11 cellular contexts compared by ENCODE assay signal in genomic region chr10:29926649-29927048, GRCh38.
A peak's percentile ranks its signal among the peaks of the same experiment; 100 is the strongest.
DNase-seq lines count a peak whose midpoint lies in the region; ATAC-seq and TF ChIP-seq lines count a peak whose summit lies in the region.
"Had no signal": no experiment of that assay in that cellular context is flagged by ENCODE, and none has a peak within 500 bp of the region (broad histone marks: within the 10 kb centered on the region; RNA-seq: fewer than 3 reads in every experiment).

No MANE protein-coding gene starts in this region.

- peak; percentile 21 for DNase-seq in AG09309 (ENCODE audit: low read depth)
- DNase-seq in HT1080 (ENCODE audit: low read depth): peak; percentile 13
- DNase-seq in cardiac fibroblast (ENCODE audit: low read depth in 2 of 2): peak; percentile 73 to 75
- no peak for DNase-seq in lower lobe of right lung
- DNase-seq in OCI-M1 (lab: John Stamatoyannopoulos, UW): no peak
- DNase-seq in effector CD4-positive, alpha-beta T cell: no peak
- DNase-seq: activated CD8-positive, alpha-beta memory T cell treated with anti-CD3 and anti-CD28 coated beads, Interleukin-2, amount 50 U/mL, for 48 hours; stimulated activated naive CD8-positive, alpha-beta T cell treated with anti-CD3 and anti-CD28 coated beads, Interleukin-15, Interleukin-2, amounts not matched to agents 100 U/mL and 50 U/mL, for 24 hours had no signal

- H3K4me1 ChIP-seq in lower lobe of right lung: no peaks in the 10 kb centered on the region

- H3K27me3 Mint-ChIP-seq in stimulated activated memory B cell treated with anti-CD40 and anti-IgM and Interleukin-4, amounts not matched to agents 10 μg/mL and 1 μg/mL and 100 μg/mL, for 72 hours: no peaks in the 10 kb centered on the region

- peaks cover 21% of the 10 kb centered on the region for H3K9me3 Mint-ChIP-seq in stimulated activated memory B cell treated with anti-CD40 and anti-IgM and Interleukin-4, amounts not matched to agents 10 μg/mL and 1 μg/mL and 100 μg/mL, for 72 hours

- no peaks in the 10 kb centered on the region for H3K36me3 ChIP-seq in lower lobe of right lung
- H3K36me3 ChIP-seq: ovary had no signal

- TF ChIP-seq CTCF in AG09309 (IDR thresholded peaks at IDR 0.05; ENCODE audit: control insufficient read depth, insufficient read depth, low read depth, low read length, missing control alignments) (peak; percentile 83), cardiac fibroblast (IDR thresholded peaks at IDR 0.05; ENCODE audit: low read depth, low read length) (peak; percentile 80), lower lobe of right lung (IDR thresholded peaks at IDR 0.05) (peak; percentile 39)

- H3K27me3 ChIP-seq in lower lobe of right lung (ENCODE audit: low read depth): no peaks in the 10 kb centered on the region
- H3K27me3 ChIP-seq: ovary had no signal

- ATAC-seq in lower lobe of right lung (no peak), GM19452 (IDR thresholded peaks at IDR 0.05; ENCODE audit: unreplicated experiment) (no peak)
- no peak for ATAC-seq in stimulated activated memory B cell treated with anti-CD40 and anti-IgM and Interleukin-4, amounts not matched to agents 10 μg/mL and 1 μg/mL and 100 μg/mL, for 72 hours
- ATAC-seq: stimulated activated naive CD8-positive, alpha-beta T cell treated with anti-CD3 and anti-CD28 coated beads, Interleukin-15, Interleukin-2, amounts not matched to agents 100 U/mL and 50 U/mL, for 24 hours had no signal

- intact Hi-C loops in lower lobe of right lung (cut with DNase I): no loop called here

- peaks cover 4% of the 10 kb centered on the region for H3K9me3 ChIP-seq in lower lobe of right lung
- H3K9me3 ChIP-seq: ovary had no signal

- H3K27ac ChIP-seq in lower lobe of right lung: no peak overlapping the region
- H3K27ac ChIP-seq: ovary had no signal

- H3K27ac Mint-ChIP-seq in stimulated activated memory B cell treated with anti-CD40 and anti-IgM and Interleukin-4, amounts not matched to agents 10 μg/mL and 1 μg/mL and 100 μg/mL, for 72 hours: no peak overlapping the region

- H3K4me3 ChIP-seq in AG09309 (ENCODE audit: control insufficient read depth, low read depth, low read length): no peak overlapping the region
- H3K4me3 ChIP-seq in cardiac fibroblast (replicated peaks in 1 of 2; ENCODE audit: low read depth in 2 of 2, low read length in 2 of 2): no peak overlapping the region
- H3K4me3 ChIP-seq in lower lobe of right lung: no peak overlapping the region
- H3K4me3 ChIP-seq: ovary had no signal

- no peaks in the 10 kb centered on the region for H3K36me3 Mint-ChIP-seq in stimulated activated memory B cell treated with anti-CD40 and anti-IgM and Interleukin-4, amounts not matched to agents 10 μg/mL and 1 μg/mL and 100 μg/mL, for 72 hours

- no peaks in the 10 kb centered on the region for H3K4me1 Mint-ChIP-seq in stimulated activated memory B cell treated with anti-CD40 and anti-IgM and Interleukin-4, amounts not matched to agents 10 μg/mL and 1 μg/mL and 100 μg/mL, for 72 hours

- no peak overlapping the region for H3K4me3 Mint-ChIP-seq in stimulated activated memory B cell treated with anti-CD40 and anti-IgM and Interleukin-4, amounts not matched to agents 10 μg/mL and 1 μg/mL and 100 μg/mL, for 72 hours

Comparison
In these comparisons a context has a peak if more than half of its experiments do, and no peak if none do; other contexts are left out.
1. DNase-seq: peak in AG09309 (single experiment), HT1080 (single experiment) and cardiac fibroblast (2 of 2); none in lower lobe of right lung (single experiment), OCI-M1 (single experiment) and effector CD4-positive, alpha-beta T cell (single experiment).
2. Peak in every context shown above with its lines, with median percentiles within 50 percentile points of each other: CTCF ChIP-seq.